8 cellular contexts compared by ENCODE assay signal in genomic region chr14:102362545-102363181, GRCh38. TPM values are rescaled to one million over a fixed set of nuclear protein-coding genes. Genes with fewer than 3 reads are reported as not detected.
DNase-seq lines count a peak whose midpoint lies in the region; ATAC-seq, FAIRE-seq and TF ChIP-seq lines count a peak whose summit lies in the region.

Gene CINP, minus strand, starts transcription at chr14:102362890. Its CDS starts 39 bp downstream, at chr14:102362851.
A gene with protein sequence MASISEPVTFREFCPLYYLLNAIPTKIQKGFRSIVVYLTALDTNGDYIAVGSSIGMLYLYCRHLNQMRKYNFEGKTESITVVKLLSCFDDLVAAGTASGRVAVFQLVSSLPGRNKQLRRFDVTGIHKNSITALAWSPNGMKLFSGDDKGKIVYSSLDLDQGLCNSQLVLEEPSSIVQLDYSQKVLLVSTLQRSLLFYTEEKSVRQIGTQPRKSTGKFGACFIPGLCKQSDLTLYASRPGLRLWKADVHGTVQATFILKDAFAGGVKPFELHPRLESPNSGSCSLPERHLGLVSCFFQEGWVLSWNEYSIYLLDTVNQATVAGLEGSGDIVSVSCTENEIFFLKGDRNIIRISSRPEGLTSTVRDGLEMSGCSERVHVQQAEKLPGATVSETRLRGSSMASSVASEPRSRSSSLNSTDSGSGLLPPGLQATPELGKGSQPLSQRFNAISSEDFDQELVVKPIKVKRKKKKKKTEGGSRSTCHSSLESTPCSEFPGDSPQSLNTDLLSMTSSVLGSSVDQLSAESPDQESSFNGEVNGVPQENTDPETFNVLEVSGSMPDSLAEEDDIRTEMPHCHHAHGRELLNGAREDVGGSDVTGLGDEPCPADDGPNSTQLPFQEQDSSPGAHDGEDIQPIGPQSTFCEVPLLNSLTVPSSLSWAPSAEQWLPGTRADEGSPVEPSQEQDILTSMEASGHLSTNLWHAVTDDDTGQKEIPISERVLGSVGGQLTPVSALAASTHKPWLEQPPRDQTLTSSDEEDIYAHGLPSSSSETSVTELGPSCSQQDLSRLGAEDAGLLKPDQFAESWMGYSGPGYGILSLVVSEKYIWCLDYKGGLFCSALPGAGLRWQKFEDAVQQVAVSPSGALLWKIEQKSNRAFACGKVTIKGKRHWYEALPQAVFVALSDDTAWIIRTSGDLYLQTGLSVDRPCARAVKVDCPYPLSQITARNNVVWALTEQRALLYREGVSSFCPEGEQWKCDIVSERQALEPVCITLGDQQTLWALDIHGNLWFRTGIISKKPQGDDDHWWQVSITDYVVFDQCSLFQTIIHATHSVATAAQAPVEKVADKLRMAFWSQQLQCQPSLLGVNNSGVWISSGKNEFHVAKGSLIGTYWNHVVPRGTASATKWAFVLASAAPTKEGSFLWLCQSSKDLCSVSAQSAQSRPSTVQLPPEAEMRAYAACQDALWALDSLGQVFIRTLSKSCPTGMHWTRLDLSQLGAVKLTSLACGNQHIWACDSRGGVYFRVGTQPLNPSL (N-terminal part only) (plus strand): TSS chr14:102362941. CDS start chr14:102376722, 13,781 bp downstream.

- DNase-seq in EL, result peak; percentile 96
- peak; percentile 96 for DNase-seq in H54 (ENCODE audit: insufficient read length, low spot score)
- DNase-seq in RWPE2 (ENCODE audit: low spot score), result peak; percentile 99
- DNase-seq in activated T-helper 9 cell treated with anti-CD3 and anti-CD28 coated beads, Interleukin-2, amount 50 U/mL, for 16 hours (ENCODE audit: low read depth), result peak; percentile 97
- DNase-seq in fibroblast of pulmonary artery (ENCODE audit: low read depth), result peak; percentile 95
- DNase-seq in natural killer cell treated with Interleukin-12 subunit alpha and Interleukin-12 subunit beta and Interleukin-15 and Interleukin-18, amount 100 ng/mL, for 72 hours (ENCODE audit: low spot score), result peak; percentile 97
- DNase-seq in stimulated activated naive CD4-positive, alpha-beta T cell treated with Interleukin-2 at 50 U/mL for 16 hours (lab: John Stamatoyannopoulos, UW), result peak; percentile 96

- peaks cover 34% of the 10 kb centered on the region for H3K4me1 ChIP-seq in Loucy (ENCODE audit: insufficient read depth, low read length, poor library complexity, severe bottlenecking)
- peaks cover 7% of the 10 kb centered on the region for H3K4me1 ChIP-seq in RWPE2 (ENCODE audit: insufficient read depth, poor library complexity, severe bottlenecking)

- no peaks in the 10 kb centered on the region for H4K20me1 ChIP-seq in Loucy (ENCODE audit: insufficient read depth, low read length, poor library complexity, severe bottlenecking)

- TF ChIP-seq CTCF in Loucy (conservative IDR thresholded peaks at IDR 0.05; ENCODE audit: low read length) (no peak), RWPE2 (IDR thresholded peaks at IDR 0.05; ENCODE audit: poor library complexity, severe bottlenecking) (no peak), fibroblast of pulmonary artery (IDR thresholded peaks at IDR 0.05; ENCODE audit: low read length, missing control alignments) (no peak)

- peaks cover 4% of the 10 kb centered on the region for H3K36me3 Mint-ChIP-seq in natural killer cell treated with Interleukin-12 subunit alpha and Interleukin-12 subunit beta and Interleukin-15 and Interleukin-18, amount 100 ng/mL, for 72 hours

- peak within 1 kb of the TSS in 1 of 2 donors; percentile 81 for H3K27ac Mint-ChIP-seq in natural killer cell treated with Interleukin-12 subunit alpha and Interleukin-12 subunit beta and Interleukin-15 and Interleukin-18, amount 100 ng/mL, for 72 hours

- no peaks in the 10 kb centered on the region for H3K36me3 ChIP-seq in Loucy (ENCODE audit: insufficient read depth, low read length)
- H3K36me3 ChIP-seq in RWPE2 (ENCODE audit: low read depth), result peaks cover 18% of the 10 kb centered on the region

- FAIRE-seq in H54 (lab: Jason Lieb, UNC), result peak; percentile 94

- peak; percentile 53 for TF ChIP-seq POLR2A in H54 (IDR thresholded peaks at IDR 0.05; ENCODE audit: low read depth, low read length)

- no peak within 1 kb of the TSS for H3K4me3 Mint-ChIP-seq in natural killer cell treated with Interleukin-12 subunit alpha and Interleukin-12 subunit beta and Interleukin-15 and Interleukin-18, amount 100 ng/mL, for 72 hours

- peaks cover 25 to 27% of the 10 kb centered on the region in 2 donors for H3K4me1 Mint-ChIP-seq in natural killer cell treated with Interleukin-12 subunit alpha and Interleukin-12 subunit beta and Interleukin-15 and Interleukin-18, amount 100 ng/mL, for 72 hours (ENCODE audit: low read depth in 2 of 2)

- peak within 1 kb of the TSS; percentile 61 for H3K27ac ChIP-seq in RWPE2 (ENCODE audit: poor library complexity, severe bottlenecking)

- H3F3A ChIP-seq in Loucy (ENCODE audit: low read depth), result no peaks in the 10 kb centered on the region

- H3K9me3 ChIP-seq in Loucy (ENCODE audit: insufficient read depth, low read depth, low read length) (no peaks in the 10 kb centered on the region), RWPE2 (ENCODE audit: severe bottlenecking) (no peaks in the 10 kb centered on the region)

- peak within 1 kb of the TSS; percentile 86 for H3K4me2 ChIP-seq in Loucy (ENCODE audit: low read depth, low read length, poor library complexity, severe bottlenecking)

- ATAC-seq in RWPE2 (ENCODE audit: low read depth), result peak; percentile 97
- peak; percentile 95 to 98 for ATAC-seq in natural killer cell treated with Interleukin-12 subunit alpha and Interleukin-12 subunit beta and Interleukin-15 and Interleukin-18, amount 100 ng/mL, for 72 hours

- H3K4me3 ChIP-seq in Loucy (ENCODE audit: low read length, poor library complexity, severe bottlenecking) (peak within 1 kb of the TSS; percentile 77), RWPE2 (ENCODE audit: severe bottlenecking) (peak within 1 kb of the TSS; percentile 74), fibroblast of pulmonary artery (replicated peaks; ENCODE audit: low read depth, low read length) (peak within 1 kb of the TSS; percentile 90)

- H3K79me2 ChIP-seq in Loucy (ENCODE audit: insufficient read depth, low read length), result peaks cover 24% of the 10 kb centered on the region

- H3K27me3 ChIP-seq in Loucy (ENCODE audit: insufficient read depth, low read length, poor library complexity, severe bottlenecking) (no peaks in the 10 kb centered on the region), RWPE2 (ENCODE audit: insufficient read depth, poor library complexity, severe bottlenecking) (no peaks in the 10 kb centered on the region)

- H3K9ac ChIP-seq in Loucy (ENCODE audit: low read depth, low read length, poor library complexity, severe bottlenecking), result peak within 1 kb of the TSS; percentile 75

- H2AFZ ChIP-seq in Loucy (ENCODE audit: low read length), result peak within 1 kb of the TSS; percentile 97

- no peaks in the 10 kb centered on the region for H3K9me3 Mint-ChIP-seq in natural killer cell treated with Interleukin-12 subunit alpha and Interleukin-12 subunit beta and Interleukin-15 and Interleukin-18, amount 100 ng/mL, for 72 hours

- H3K9me2 ChIP-seq in Loucy (replicated peaks; ENCODE audit: low read depth, low read length), result no peaks in the 10 kb centered on the region

- no peaks in the 10 kb centered on the region for H3K27me3 Mint-ChIP-seq in natural killer cell treated with Interleukin-12 subunit alpha and Interleukin-12 subunit beta and Interleukin-15 and Interleukin-18, amount 100 ng/mL, for 72 hours

RNA-seq across cellular contexts. Expression of gene CINP, which starts in this region (rescaled TPM):
- 10 to 100 TPM; 38.5 to 39.1 TPM for total RNA-seq in natural killer cell treated with Interleukin-12 subunit alpha and Interleukin-12 subunit beta and Interleukin-15 and Interleukin-18, amount 100 ng/mL, for 72 hours

RNA-seq across cellular contexts. Expression of the second gene that starts in this region (rescaled TPM):
- total RNA-seq in natural killer cell treated with Interleukin-12 subunit alpha and Interleukin-12 subunit beta and Interleukin-15 and Interleukin-18, amount 100 ng/mL, for 72 hours, result 10 to 100 TPM; 12.2 to 17.2 TPM

Comparison
In these comparisons a context has a peak if more than half of its experiments do, and no peak if none do; other contexts are left out.
1. Peak in every context shown above with its lines: DNase-seq, ATAC-seq, H3K4me3 ChIP-seq and H3K27ac ChIP-seq.